16 cellular contexts compared by ENCODE assay signal in the genomic region with DNA sequence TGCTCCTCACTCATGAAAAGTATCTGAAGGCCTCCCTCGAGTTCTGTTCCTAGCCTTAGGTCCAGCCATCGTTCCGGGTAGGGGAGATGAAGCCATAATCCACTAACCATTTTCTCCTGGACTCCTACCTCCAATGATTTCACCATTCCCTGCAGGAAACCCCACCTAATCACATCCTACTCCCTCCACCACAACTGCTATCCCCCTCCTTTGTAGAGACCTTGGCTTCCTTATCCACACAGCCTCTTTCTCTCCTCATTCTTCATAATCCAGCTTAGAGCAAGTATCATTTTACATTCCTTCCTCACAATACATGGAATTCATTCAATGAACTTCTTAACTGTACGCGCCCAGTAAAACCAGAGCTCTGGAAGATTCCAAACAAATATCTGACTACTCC. TPM values are rescaled to one million over a fixed set of nuclear protein-coding genes. Genes with fewer than 3 reads are reported as not detected.
DNase-seq lines count a peak whose midpoint lies in the region; ATAC-seq, FAIRE-seq and TF ChIP-seq lines count a peak whose summit lies in the region.
"Had no signal": no experiment of that assay in that cellular context is flagged by ENCODE, and none has a peak within 500 bp of the region (broad histone marks: within the 10 kb centered on the region; RNA-seq: fewer than 3 reads in every experiment).

No MANE protein-coding gene starts in this region.

- POLR2A ChIA-PET in activated CD4-positive, alpha-beta T cell treated with anti-CD3 and anti-CD28 coated beads for 36 hours (lab: Charles Lee) = interaction anchor here (1.2 to 2.1 kb wide), 2 partner anchors 9 to 64 kb away, joined by 4 to 6 read pairs; no protein-coding TSS in a partner anchor

- TF ChIP-seq CTCF in osteocyte (IDR thresholded peaks at IDR 0.05) (no peak), D721Med (IDR thresholded peaks at IDR 0.05; ENCODE audit: insufficient read depth, missing control alignments) (no peak), GM20000 (IDR thresholded peaks at IDR 0.05; ENCODE audit: extremely low read depth, missing control alignments) (no peak)

- no peak for DNase-seq in activated CD4-positive, alpha-beta T cell treated with anti-CD3 and anti-CD28 coated beads for 36 hours
- DNase-seq in activated CD4-positive, alpha-beta T cell treated with anti-CD3 and anti-CD28 coated beads, Interleukin-2, amount 50 U/mL, for 4 hours = no peak
- DNase-seq in central memory CD8-positive, alpha-beta T cell (ENCODE audit: low spot score in 2 of 2) = no peak
- DNase-seq in osteocyte (ENCODE audit: extremely low spot score, unreplicated experiment) (no peak), D721Med (ENCODE audit: insufficient read length, low spot score) (no peak), GM20000 (ENCODE audit: low spot score) (no peak)
- DNase-seq: heart right ventricle, NCI-H187 treated with DMSO at 0.1 percent for 48 hours, trophoblast cell had no signal

- H3K9me3 Mint-ChIP-seq in activated CD4-positive, alpha-beta T cell treated with anti-CD3 and anti-CD28 coated beads for 36 hours (ENCODE audit: low read depth) = no peaks in the 10 kb centered on the region
- no peaks in the 10 kb centered on the region for H3K9me3 Mint-ChIP-seq in central memory CD8-positive, alpha-beta T cell
- H3K9me3 Mint-ChIP-seq in osteocyte (ENCODE audit: unreplicated experiment) = no peaks in the 10 kb centered on the region

- H3K27me3 Mint-ChIP-seq in activated CD4-positive, alpha-beta T cell treated with anti-CD3 and anti-CD28 coated beads for 36 hours = no peaks in the 10 kb centered on the region
- H3K27me3 Mint-ChIP-seq in central memory CD8-positive, alpha-beta T cell = no peaks in the 10 kb centered on the region
- H3K27me3 Mint-ChIP-seq in osteocyte (ENCODE audit: unreplicated experiment) = no peaks in the 10 kb centered on the region

- CTCF ChIA-PET in activated CD4-positive, alpha-beta T cell treated with anti-CD3 and anti-CD28 coated beads for 36 hours (lab: Charles Lee) = interaction anchor here (0.8 to 1.1 kb wide), 2 partner anchors 29 to 30 kb away, joined by 3 read pairs; no protein-coding TSS in a partner anchor

- peaks cover 95% of the 10 kb centered on the region for H3K36me3 Mint-ChIP-seq in activated CD4-positive, alpha-beta T cell treated with anti-CD3 and anti-CD28 coated beads for 36 hours (ENCODE audit: low read depth)
- peaks cover 87% of the 10 kb centered on the region for H3K36me3 Mint-ChIP-seq in central memory CD8-positive, alpha-beta T cell (ENCODE audit: insufficient read depth)
- H3K36me3 Mint-ChIP-seq in osteocyte (ENCODE audit: unreplicated experiment) = peaks cover 71% of the 10 kb centered on the region

- intact Hi-C loops in activated CD4-positive, alpha-beta T cell treated with anti-CD3 and anti-CD28 coated beads for 36 hours (cut with DNase I, micrococcal nuclease) = loop anchor here in 1 of 2 experiments (10.0 kb wide), 1 partner anchor 184 kb away; a partner anchor contains a TSS

- H3K4me1 Mint-ChIP-seq in activated CD4-positive, alpha-beta T cell treated with anti-CD3 and anti-CD28 coated beads for 36 hours = peaks cover 78% of the 10 kb centered on the region
- H3K4me1 Mint-ChIP-seq in central memory CD8-positive, alpha-beta T cell = peaks cover 76% of the 10 kb centered on the region
- H3K4me1 Mint-ChIP-seq in osteocyte (ENCODE audit: unreplicated experiment) = peaks cover 22% of the 10 kb centered on the region

- no peak for ATAC-seq in activated CD4-positive, alpha-beta T cell treated with anti-CD3 and anti-CD28 coated beads for 36 hours
- ATAC-seq in central memory CD8-positive, alpha-beta T cell (replicated peaks; ENCODE audit: extremely low read depth, poor library complexity, severe bottlenecking) = no peak
- ATAC-seq in HG03025 (IDR thresholded peaks at IDR 0.05; ENCODE audit: low FRiP score, unreplicated experiment) = no peak

- H3K4me3 Mint-ChIP-seq in activated CD4-positive, alpha-beta T cell treated with anti-CD3 and anti-CD28 coated beads for 36 hours = no peak overlapping the region
- peak overlapping the region; percentile 5 for H3K4me3 Mint-ChIP-seq in central memory CD8-positive, alpha-beta T cell
- H3K4me3 Mint-ChIP-seq in osteocyte (ENCODE audit: unreplicated experiment) = no peak overlapping the region

- no peak for FAIRE-seq in D721Med (lab: Jason Lieb, UNC)

- peak overlapping the region; percentile 72 for H3K27ac Mint-ChIP-seq in activated CD4-positive, alpha-beta T cell treated with anti-CD3 and anti-CD28 coated beads for 36 hours
- peak overlapping the region; percentile 82 for H3K27ac Mint-ChIP-seq in central memory CD8-positive, alpha-beta T cell (ENCODE audit: low read depth)
- H3K27ac Mint-ChIP-seq in osteocyte (ENCODE audit: unreplicated experiment) = peak overlapping the region; percentile 3

TF ChIP-seq in PFSK-1, 5 proteins besides CTCF, POLR2A, EP300 and RAD21:
- TF ChIP-seq, protein P1, sequence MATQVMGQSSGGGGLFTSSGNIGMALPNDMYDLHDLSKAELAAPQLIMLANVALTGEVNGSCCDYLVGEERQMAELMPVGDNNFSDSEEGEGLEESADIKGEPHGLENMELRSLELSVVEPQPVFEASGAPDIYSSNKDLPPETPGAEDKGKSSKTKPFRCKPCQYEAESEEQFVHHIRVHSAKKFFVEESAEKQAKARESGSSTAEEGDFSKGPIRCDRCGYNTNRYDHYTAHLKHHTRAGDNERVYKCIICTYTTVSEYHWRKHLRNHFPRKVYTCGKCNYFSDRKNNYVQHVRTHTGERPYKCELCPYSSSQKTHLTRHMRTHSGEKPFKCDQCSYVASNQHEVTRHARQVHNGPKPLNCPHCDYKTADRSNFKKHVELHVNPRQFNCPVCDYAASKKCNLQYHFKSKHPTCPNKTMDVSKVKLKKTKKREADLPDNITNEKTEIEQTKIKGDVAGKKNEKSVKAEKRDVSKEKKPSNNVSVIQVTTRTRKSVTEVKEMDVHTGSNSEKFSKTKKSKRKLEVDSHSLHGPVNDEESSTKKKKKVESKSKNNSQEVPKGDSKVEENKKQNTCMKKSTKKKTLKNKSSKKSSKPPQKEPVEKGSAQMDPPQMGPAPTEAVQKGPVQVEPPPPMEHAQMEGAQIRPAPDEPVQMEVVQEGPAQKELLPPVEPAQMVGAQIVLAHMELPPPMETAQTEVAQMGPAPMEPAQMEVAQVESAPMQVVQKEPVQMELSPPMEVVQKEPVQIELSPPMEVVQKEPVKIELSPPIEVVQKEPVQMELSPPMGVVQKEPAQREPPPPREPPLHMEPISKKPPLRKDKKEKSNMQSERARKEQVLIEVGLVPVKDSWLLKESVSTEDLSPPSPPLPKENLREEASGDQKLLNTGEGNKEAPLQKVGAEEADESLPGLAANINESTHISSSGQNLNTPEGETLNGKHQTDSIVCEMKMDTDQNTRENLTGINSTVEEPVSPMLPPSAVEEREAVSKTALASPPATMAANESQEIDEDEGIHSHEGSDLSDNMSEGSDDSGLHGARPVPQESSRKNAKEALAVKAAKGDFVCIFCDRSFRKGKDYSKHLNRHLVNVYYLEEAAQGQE (IDR thresholded peaks at IDR 0.05; ENCODE audit: insufficient read depth in 1 of 2, low read depth in 2 of 2, low read length in 2 of 2) = no peak
- TF ChIP-seq TAF1 (IDR thresholded peaks at IDR 0.05; ENCODE audit: borderline replicate concordance, insufficient read depth, low read length) (no peak), FOXP2 (optimal IDR thresholded peaks at IDR 0.05; ENCODE audit: borderline replicate concordance, extremely low read depth, extremely low read length, insufficient read depth) (no peak), SIN3A (IDR thresholded peaks at IDR 0.05; ENCODE audit: borderline replicate concordance, insufficient read depth, low read length) (no peak), POLR2AphosphoS5 (IDR thresholded peaks at IDR 0.05; ENCODE audit: low read depth, low read length) (peak; percentile 29; the same call in 1 of the 2 replicates)
TF ChIP-seq in PFSK-1: peak in this region for 1.

RNA-seq across cellular contexts. Expression of a gene that starts 18.7 kb away (rescaled TPM):
- 100 to 1,000 TPM; 410 to 466 TPM for total RNA-seq in activated CD4-positive, alpha-beta T cell treated with anti-CD3 and anti-CD28 coated beads for 36 hours
- 264 TPM for polyA plus RNA-seq in PFSK-1 (2012; ENCODE audit: insufficient read length, low read depth)
- total RNA-seq in osteocyte = 189 and 200 TPM in 2 replicates

RNA-seq across cellular contexts. Expression of a gene that starts 18.9 kb away (rescaled TPM):
- total RNA-seq in activated CD4-positive, alpha-beta T cell treated with anti-CD3 and anti-CD28 coated beads for 36 hours = not detected
- not detected for polyA plus RNA-seq in PFSK-1 (2012; ENCODE audit: insufficient read length, low read depth)
- total RNA-seq in osteocyte = not detected in 2 replicates
- total RNA-seq: A172, breast epithelium, epithelial cell of proximal tubule, left lobe of liver, Right ventricle myocardium inferior had no signal
- polyA plus RNA-seq: heart right ventricle had no signal

RNA-seq across cellular contexts. Expression of a gene that starts 46.6 kb away (rescaled TPM):
- total RNA-seq in activated CD4-positive, alpha-beta T cell treated with anti-CD3 and anti-CD28 coated beads for 36 hours = 1 to 10 TPM; 1.8 to 2.3 TPM
- 1.1 TPM for polyA plus RNA-seq in PFSK-1 (2012; ENCODE audit: insufficient read length, low read depth)
- 3.6 and 6.3 TPM in 2 replicates for total RNA-seq in osteocyte

Comparison
In these comparisons a context has a peak if more than half of its experiments do, and no peak if none do; other contexts are left out.
1. H3K27ac Mint-ChIP-seq: peak in every context shown above with its lines; median percentile 82 in central memory CD8-positive, alpha-beta T cell; 72 in activated CD4-positive, alpha-beta T cell treated with anti-CD3 and anti-CD28 coated beads for 36 hours; 3 in osteocyte.